Comparison of ENCODE assay signal across 17 cellular contexts in the genomic region with DNA sequence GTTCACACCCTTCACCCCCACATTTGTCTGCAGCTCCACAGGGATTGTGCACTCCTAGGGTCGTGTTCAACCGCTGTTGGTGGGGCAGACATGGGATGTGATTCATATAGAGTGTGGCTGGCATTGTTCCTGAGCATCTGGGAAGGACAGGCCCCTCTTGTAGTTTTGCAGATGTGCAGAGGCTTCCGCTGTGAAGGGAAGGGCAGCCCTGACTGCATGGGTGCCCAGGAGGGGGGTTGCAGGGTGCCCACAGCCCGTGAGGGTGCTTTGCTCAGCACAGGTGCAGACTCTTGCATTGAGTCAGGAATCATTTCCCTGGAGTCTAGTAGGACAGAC. TPM values are rescaled to one million over a fixed set of nuclear protein-coding genes. Genes with fewer than 3 reads are reported as not detected.
DNase-seq lines count a peak whose midpoint lies in the region; ATAC-seq and TF ChIP-seq lines count a peak whose summit lies in the region.
"Had no signal": no experiment of that assay in that cellular context is flagged by ENCODE, and none has a peak within 500 bp of the region (broad histone marks: within the 10 kb centered on the region; RNA-seq: fewer than 3 reads in every experiment).

No MANE protein-coding gene starts in this region.

- no peaks in the 10 kb centered on the region for H4K20me1 ChIP-seq in IMR-90 (ENCODE audit: insufficient read depth, low read length)

- H3K36me3 Mint-ChIP-seq in Caco-2 (ENCODE audit: insufficient read depth, unreplicated experiment) (no peaks in the 10 kb centered on the region), endodermal cell (ENCODE audit: low read depth) (no peaks in the 10 kb centered on the region)
- H3K36me3 Mint-ChIP-seq: CD4-positive, alpha-beta memory T cell had no signal

- H3K9ac ChIP-seq in IMR-90 (ENCODE audit: low read depth, low read length) (no peak overlapping the region), endodermal cell (ENCODE audit: extremely low read depth, low read length, poor library complexity, severe bottlenecking) (no peak overlapping the region)

- peak overlapping the region; percentile 31 for H3K27ac Mint-ChIP-seq in Caco-2 (ENCODE audit: unreplicated experiment)
- H3K27ac Mint-ChIP-seq in endodermal cell = peak overlapping the region; percentile 72
- H3K27ac Mint-ChIP-seq: B cell; CD4-positive, alpha-beta memory T cell; H9; HFFc6 had no signal

- no peak overlapping the region for H3K18ac ChIP-seq in IMR-90 (ENCODE audit: low read depth, low read length)

- no peak overlapping the region for H3K56ac ChIP-seq in IMR-90 (ENCODE audit: extremely low read depth, insufficient read depth, low read length)

- no peak overlapping the region for H3K4me2 ChIP-seq in IMR-90 (ENCODE audit: low read depth, low read length)

- WGBS in IMR-90 (ENCODE audit: extremely low coverage in 2 of 2, insufficient read length in 1 of 2), 2 experiments = no CpG with 5 or more reads among the region's 4 CpGs
- 63 to 87% methylated on average over 1 to 4 of the region's 4 CpGs for WGBS in endodermal cell (ENCODE audit: insufficient coverage in 1 of 2, insufficient read length in 1 of 2), 2 experiments
- WGBS in sigmoid colon, 2 donors = 74% methylated on average over 4 of the region's 4 CpGs

- no peak overlapping the region for H3K14ac ChIP-seq in IMR-90 (replicated peaks; ENCODE audit: low read depth, low read length)

- peak overlapping the region; percentile 7 for H2AK9ac ChIP-seq in IMR-90 (replicated peaks; ENCODE audit: low read depth, low read length, poor library complexity)

- intact Hi-C loops in Caco-2 (cut with micrococcal nuclease; ENCODE audit: unreplicated experiment) = no loop called here
- intact Hi-C loops in IMR-90 (cut with micrococcal nuclease) = no loop called here
- intact Hi-C loops in sigmoid colon (cut with DNase I) = no loop called here
- intact Hi-C loops in sciatic nerve (cut with DNase I) = no loop called here

- DNase-seq in Caco-2 = no peak
- DNase-seq in IMR-90 = no peak
- no peak for DNase-seq in endodermal cell
- DNase-seq in sigmoid colon = peak; percentile 48
- no peak for DNase-seq in cortex of kidney (lab: John Stamatoyannopoulos, UW)
- no peak for DNase-seq in sciatic nerve (ENCODE audit: low spot score)
- DNase-seq: C1 segment of cervical spinal cord; CD4-positive, alpha-beta memory T cell; DND-41; GDM1; GOT3; H9; HFFc6 had no signal

- in situ Hi-C loops in IMR-90 (cut with MboI; ENCODE audit: low sequenced_read_pairs) = no loop called here

- H4K8ac ChIP-seq in IMR-90 (ENCODE audit: low read depth in 2 of 2, low read length in 2 of 2) = no peak overlapping the region

- H4K5ac ChIP-seq in IMR-90 (ENCODE audit: low read depth, low read length) = no peak overlapping the region

- H3K79me1 ChIP-seq in IMR-90 (ENCODE audit: low read depth in 1 of 2, low read length in 2 of 2) = no peaks in the 10 kb centered on the region

- H3K9me3 ChIP-seq in Caco-2 (no peaks in the 10 kb centered on the region), IMR-90 (ENCODE audit: control insufficient read depth, insufficient read depth, low read length) (no peaks in the 10 kb centered on the region), endodermal cell (ENCODE audit: control insufficient read depth, low read length) (no peaks in the 10 kb centered on the region), sigmoid colon (no peaks in the 10 kb centered on the region)

- TF ChIP-seq EP300 in sigmoid colon (IDR thresholded peaks at IDR 0.05) = no peak

- BruUV-seq in Caco-2 (replicated peaks; lab: Mats Ljungman, UMichigan) (no TSS peak), IMR-90 (replicated peaks; lab: Mats Ljungman, UMichigan) (no TSS peak)

- TF ChIP-seq CTCF in Caco-2 (IDR thresholded peaks at IDR 0.05; ENCODE audit: insufficient read depth in 1 of 2, low read depth in 1 of 2, low read length in 1 of 2, severe bottlenecking in 1 of 2, unreplicated experiment in 1 of 2) (no peak), IMR-90 (conservative IDR thresholded peaks at IDR 0.05; ENCODE audit: low read depth, low read length) (no peak), endodermal cell (conservative IDR thresholded peaks at IDR 0.05) (no peak), sigmoid colon (IDR thresholded peaks at IDR 0.05) (no peak)

- H3K4me1 ChIP-seq in Caco-2 = no peaks in the 10 kb centered on the region
- H3K4me1 ChIP-seq in IMR-90 (ENCODE audit: control insufficient read depth, insufficient read depth, low read length) = no peaks in the 10 kb centered on the region
- peaks cover 10% of the 10 kb centered on the region for H3K4me1 ChIP-seq in endodermal cell (ENCODE audit: control insufficient read depth, insufficient read depth, low read length)
- peaks cover 0 to 10% (median 9%) of the 10 kb centered on the region in 4 donors for H3K4me1 ChIP-seq in sigmoid colon

- no peak overlapping the region for H3K23ac ChIP-seq in IMR-90 (ENCODE audit: low read depth, low read length)

- TF ChIP-seq POLR2A in IMR-90 (IDR thresholded peaks at IDR 0.05; ENCODE audit: low read depth, low read length) (no peak), sigmoid colon (IDR thresholded peaks at IDR 0.05) (no peak)

- dilution Hi-C loops in IMR-90 (cut with HindIII; ENCODE audit: low sequenced_read_pairs, unreplicated experiment) = no loop called here

- H2BK5ac ChIP-seq in IMR-90 (ENCODE audit: low read depth, low read length, poor library complexity, severe bottlenecking) = no peak overlapping the region

- 0 out of 2 replicates have a peak, but pooled peaks cover 7% of the 10 kb centered on the region for H3K9me1 ChIP-seq in IMR-90 (ENCODE audit: insufficient read depth, low read length)

- no peak overlapping the region for H3K4ac ChIP-seq in IMR-90 (ENCODE audit: low read depth, low read length)

- POLR2A ChIA-PET in Caco-2 (lab: Charles Lee) (no interaction called here), IMR-90 (lab: Charles Lee; ENCODE audit: unreplicated experiment) (no interaction called here)

- H2AFZ ChIP-seq in IMR-90 (replicated peaks; ENCODE audit: low read length, poor library complexity) = peak overlapping the region; percentile 26

- H3K27ac ChIP-seq in IMR-90 (ENCODE audit: insufficient read depth, low read length) (no peak overlapping the region), endodermal cell (ENCODE audit: low read depth, low read length) (no peak overlapping the region), sigmoid colon (no peak overlapping the region)
- H3K27ac ChIP-seq: HL-60 had no signal

- H3K9me3 Mint-ChIP-seq in Caco-2 (ENCODE audit: unreplicated experiment) (no peaks in the 10 kb centered on the region), endodermal cell (no peaks in the 10 kb centered on the region)
- H3K9me3 Mint-ChIP-seq: CD4-positive, alpha-beta memory T cell; H9; HFFc6 had no signal

- no peak overlapping the region for H2BK15ac ChIP-seq in IMR-90 (ENCODE audit: low read depth, low read length)

- no peaks in the 10 kb centered on the region for H3K27me3 ChIP-seq in Caco-2 (replicated peaks; ENCODE audit: control insufficient read depth, insufficient read depth, low read length)
- peaks cover 6% of the 10 kb centered on the region; the same call in 1 of the 2 replicates for H3K27me3 ChIP-seq in IMR-90 (ENCODE audit: control insufficient read depth, insufficient read depth, low read length)
- no peaks in the 10 kb centered on the region for H3K27me3 ChIP-seq in endodermal cell (ENCODE audit: control insufficient read depth, insufficient read depth, low read length, poor library complexity, severe bottlenecking)
- H3K27me3 ChIP-seq in sigmoid colon = no peaks in the 10 kb centered on the region

- H3K4me3 Mint-ChIP-seq in Caco-2 (ENCODE audit: unreplicated experiment) (no peak overlapping the region), endodermal cell (no peak overlapping the region)
- H3K4me3 Mint-ChIP-seq: B cell; CD4-positive, alpha-beta memory T cell; H9; HFFc6 had no signal

- CTCF ChIA-PET in Caco-2 (lab: Charles Lee) = interaction anchor here (1.1 kb wide), 1 partner anchor 17 kb away, joined by 3 read pairs; no protein-coding TSS in a partner anchor
- CTCF ChIA-PET in IMR-90 (lab: Yijun Ruan, JAX) = no interaction called here

- H3K4me3 ChIP-seq in Caco-2 (ENCODE audit: low read depth, low read length) = no peak overlapping the region
- H3K4me3 ChIP-seq in IMR-90 (ENCODE audit: insufficient read depth, low read depth, low read length) = no peak overlapping the region
- no peak overlapping the region for H3K4me3 ChIP-seq in endodermal cell (ENCODE audit: low read length)
- no peak overlapping the region for H3K4me3 ChIP-seq in sigmoid colon

- no peak overlapping the region for H2AK5ac ChIP-seq in IMR-90 (ENCODE audit: low read depth, low read length)

- TF ChIP-seq RAD21 in IMR-90 (IDR thresholded peaks at IDR 0.05; ENCODE audit: low read length) = no peak

- H2BK20ac ChIP-seq in IMR-90 (ENCODE audit: low read depth, low read length) = no peak overlapping the region

- H3K36me3 ChIP-seq in Caco-2 (ENCODE audit: control insufficient read depth, insufficient read depth, low read length) (no peaks in the 10 kb centered on the region), IMR-90 (ENCODE audit: control insufficient read depth, insufficient read depth, low read length) (no peaks in the 10 kb centered on the region; the same call in 1 of the 2 replicates), endodermal cell (ENCODE audit: control insufficient read depth, insufficient read depth, low read length) (no peaks in the 10 kb centered on the region), sigmoid colon (no peaks in the 10 kb centered on the region)

- H3K27me3 Mint-ChIP-seq in Caco-2 (ENCODE audit: insufficient read depth, unreplicated experiment) = no peaks in the 10 kb centered on the region
- peaks cover 18% of the 10 kb centered on the region for H3K27me3 Mint-ChIP-seq in endodermal cell (ENCODE audit: insufficient read depth)

- no peak overlapping the region for H4K91ac ChIP-seq in IMR-90 (ENCODE audit: insufficient read depth, low read depth, low read length)

- H2BK120ac ChIP-seq in IMR-90 (ENCODE audit: low read depth, low read length) = no peak overlapping the region

- H3K4me1 Mint-ChIP-seq in Caco-2 (ENCODE audit: low read depth, unreplicated experiment) (peaks cover under 1% of the 10 kb centered on the region), endodermal cell (peaks cover 2% of the 10 kb centered on the region)
- H3K4me1 Mint-ChIP-seq: B cell; CD4-positive, alpha-beta memory T cell had no signal

- ATAC-seq in IMR-90 (ENCODE audit: low read depth) (0 out of 2 replicates have a peak, but pooled peaks have one; percentile 16), SK-N-SH treated with all-trans-retinoic acid at 6 μM for 48 hours (no peak), HG02970 (IDR thresholded peaks at IDR 0.05; ENCODE audit: low FRiP score, unreplicated experiment) (no peak), sciatic nerve (no peak)

RNA-seq across cellular contexts. Expression of a gene that starts 30.2 kb away (rescaled TPM):
- total RNA-seq in Caco-2 (2022) (114 and 117 TPM in 2 replicates), IMR-90 (2012; rRNA removed) (10.3 and 10.4 TPM in 2 replicates), endodermal cell (1 to 10 TPM; 1.3 to 2.4 TPM), sigmoid colon (1 to 10 TPM; 1.6 to 5.8 (median 3.5) TPM), sciatic nerve (3.6 TPM)
- polyA plus RNA-seq in IMR-90 (2012; rRNA removed) (29.8 and 41.9 TPM in 2 replicates), sigmoid colon (1 to 10 TPM; 6.0 to 7.2 (median 6.3) TPM)
- 29.9 and 83.6 TPM in 2 replicates for polyA plus RNA-seq in IMR-90 (2012; cell fraction: cytosol; rRNA removed)
- polyA plus RNA-seq in IMR-90 (2012; cell fraction: nucleus; rRNA removed; ENCODE audit: low replicate concordance) = 40.5 and 74.0 TPM in 2 replicates
- 5.9 TPM for polyA plus RNA-seq in endodermal cell (2013, experiment 1 of 2)
- 5.7 TPM for polyA plus RNA-seq in endodermal cell (2013, experiment 2 of 2)
- total RNA-seq: B cell; CD4-positive, alpha-beta memory T cell; H9 had no signal
- polyA plus RNA-seq: CD4-positive, alpha-beta memory T cell had no signal

Comparison
In these comparisons a context has a peak if more than half of its experiments do, and no peak if none do; other contexts are left out.
1. RNA of a gene that starts 30.2 kb away (total RNA-seq): 114 to 117 TPM in Caco-2; 10.3 to 10.4 TPM in IMR-90, 1.6 to 5.8 TPM in sigmoid colon, 3.6 TPM in sciatic nerve (single experiment) and 1.3 to 2.4 TPM in endodermal cell; every median in the first group is over 10 times any median in the second.